15 cellular contexts compared by ENCODE assay signal in genomic region chr3:37695138-37695537, GRCh38.
DNase-seq lines count a peak whose midpoint lies in the region; ATAC-seq, FAIRE-seq and TF ChIP-seq lines count a peak whose summit lies in the region.
"Had no signal": no experiment of that assay in that cellular context is flagged by ENCODE, and none has a peak within 500 bp of the region (broad histone marks: within the 10 kb centered on the region; RNA-seq: fewer than 3 reads in every experiment).

No MANE protein-coding gene starts in this region.

- intact Hi-C loops in left colon (cut with DNase I, micrococcal nuclease) = no loop called here
- intact Hi-C loops in activated CD8-positive, alpha-beta T cell treated with anti-CD3 and anti-CD28 coated beads for 36 hours (cut with micrococcal nuclease) = no loop called here

- H3K27ac Mint-ChIP-seq in nephron progenitor cell = peak overlapping the region; percentile 57
- H3K27ac Mint-ChIP-seq in glutamatergic neuron (ENCODE audit: unreplicated experiment) = no peak overlapping the region
- H3K27ac Mint-ChIP-seq in activated CD8-positive, alpha-beta T cell treated with anti-CD3 and anti-CD28 coated beads for 36 hours = no peak overlapping the region
- H3K27ac Mint-ChIP-seq: CD4-positive, alpha-beta memory T cell; GM23338 had no signal

- no peak overlapping the region for H3K27ac ChIP-seq in small intestine (ENCODE audit: low read depth in 1 of 2, low read length in 1 of 2)

- peak; percentile 67 for ATAC-seq in left colon
- no peak for ATAC-seq in activated CD8-positive, alpha-beta T cell treated with anti-CD3 and anti-CD28 coated beads for 36 hours
- ATAC-seq: GM23338 had no signal

- H3K36me3 ChIP-seq in small intestine (ENCODE audit: control insufficient read depth in 2 of 2, insufficient read depth in 2 of 2, low read length in 2 of 2) = no peaks in the 10 kb centered on the region

- H3K4me1 ChIP-seq in small intestine (ENCODE audit: control insufficient read depth in 2 of 2, insufficient read depth in 1 of 2, low read depth in 1 of 2, low read length in 1 of 2) = peaks cover 0 to 2% of the 10 kb centered on the region in 2 donors

- peaks cover 15% of the 10 kb centered on the region for H3K36me3 Mint-ChIP-seq in nephron progenitor cell (ENCODE audit: low read depth)
- H3K36me3 Mint-ChIP-seq in glutamatergic neuron (ENCODE audit: unreplicated experiment) = no peaks in the 10 kb centered on the region
- H3K36me3 Mint-ChIP-seq in activated CD8-positive, alpha-beta T cell treated with anti-CD3 and anti-CD28 coated beads for 36 hours (ENCODE audit: low read depth) = no peaks in the 10 kb centered on the region
- H3K36me3 Mint-ChIP-seq: CD4-positive, alpha-beta memory T cell had no signal

- POLR2A ChIA-PET in activated CD8-positive, alpha-beta T cell treated with anti-CD3 and anti-CD28 coated beads for 36 hours (lab: Charles Lee) = no interaction called here

- no peaks in the 10 kb centered on the region for H3K9me3 Mint-ChIP-seq in nephron progenitor cell
- H3K9me3 Mint-ChIP-seq in glutamatergic neuron (ENCODE audit: unreplicated experiment) = peaks cover 3% of the 10 kb centered on the region
- H3K9me3 Mint-ChIP-seq in activated CD8-positive, alpha-beta T cell treated with anti-CD3 and anti-CD28 coated beads for 36 hours = no peaks in the 10 kb centered on the region
- H3K9me3 Mint-ChIP-seq: CD4-positive, alpha-beta memory T cell; GM23338 had no signal

- no peak for FAIRE-seq in small intestine (lab: Jason Lieb, UNC)
- FAIRE-seq: GM12891, GM18507 had no signal

- no peaks in the 10 kb centered on the region for H3K9me3 ChIP-seq in small intestine (ENCODE audit: control insufficient read depth, low read depth)

- H3K4me1 Mint-ChIP-seq in nephron progenitor cell (peaks cover 23% of the 10 kb centered on the region), glutamatergic neuron (ENCODE audit: low read depth, unreplicated experiment) (no peaks in the 10 kb centered on the region)
- no peaks in the 10 kb centered on the region for H3K4me1 Mint-ChIP-seq in activated CD8-positive, alpha-beta T cell treated with anti-CD3 and anti-CD28 coated beads for 36 hours (ENCODE audit: low read depth)
- H3K4me1 Mint-ChIP-seq: CD4-positive, alpha-beta memory T cell had no signal

- H3K27me3 ChIP-seq in small intestine (ENCODE audit: control insufficient read depth in 2 of 2, insufficient read depth in 2 of 2, low read length in 2 of 2) = no peaks in the 10 kb centered on the region

- H3K27me3 Mint-ChIP-seq in nephron progenitor cell (ENCODE audit: low read depth, poor library complexity) (peaks cover 10% of the 10 kb centered on the region), glutamatergic neuron (ENCODE audit: unreplicated experiment) (peaks cover 3% of the 10 kb centered on the region)
- peaks cover 4% of the 10 kb centered on the region for H3K27me3 Mint-ChIP-seq in activated CD8-positive, alpha-beta T cell treated with anti-CD3 and anti-CD28 coated beads for 36 hours

- H3K4me3 ChIP-seq in small intestine (ENCODE audit: low read depth in 1 of 2, low read length in 2 of 2) = no peak overlapping the region
- H3K4me3 ChIP-seq: GM23338 had no signal

- CTCF ChIA-PET in activated CD8-positive, alpha-beta T cell treated with anti-CD3 and anti-CD28 coated beads for 36 hours (lab: Charles Lee) = no interaction called here

- DNase-seq in left colon (no peak), nephron progenitor cell (no peak), small intestine (peak; percentile 66), NCI-H69 (lab: John Stamatoyannopoulos, UW) (no peak), glutamatergic neuron (no peak)
- no peak for DNase-seq in activated CD8-positive, alpha-beta T cell treated with anti-CD3 and anti-CD28 coated beads for 36 hours
- DNase-seq: Calu3; CD4-positive, alpha-beta memory T cell; DMS53; DMS79 treated with DMSO at 0.1 percent for 48 hours; GF-D8; HCEC 1CT had no signal

- H3K4me3 Mint-ChIP-seq in nephron progenitor cell (no peak overlapping the region), glutamatergic neuron (ENCODE audit: unreplicated experiment) (no peak overlapping the region)
- H3K4me3 Mint-ChIP-seq in activated CD8-positive, alpha-beta T cell treated with anti-CD3 and anti-CD28 coated beads for 36 hours = no peak overlapping the region
- H3K4me3 Mint-ChIP-seq: CD4-positive, alpha-beta memory T cell; GM23338 had no signal

- TF ChIP-seq CTCF in nephron progenitor cell (IDR thresholded peaks at IDR 0.05) (no peak), glutamatergic neuron (IDR thresholded peaks at IDR 0.05; ENCODE audit: partially characterized antibody, unreplicated experiment) (no peak)
- TF ChIP-seq CTCF in activated CD8-positive, alpha-beta T cell treated with anti-CD3 and anti-CD28 coated beads for 36 hours (IDR thresholded peaks at IDR 0.05) = no peak

- 42 to 71% (median 58%) methylated on average over 4 of the region's 4 CpGs for WGBS in small intestine, 3 donors
